ENCODE assay signal across 14 cellular contexts in the genomic region with DNA sequence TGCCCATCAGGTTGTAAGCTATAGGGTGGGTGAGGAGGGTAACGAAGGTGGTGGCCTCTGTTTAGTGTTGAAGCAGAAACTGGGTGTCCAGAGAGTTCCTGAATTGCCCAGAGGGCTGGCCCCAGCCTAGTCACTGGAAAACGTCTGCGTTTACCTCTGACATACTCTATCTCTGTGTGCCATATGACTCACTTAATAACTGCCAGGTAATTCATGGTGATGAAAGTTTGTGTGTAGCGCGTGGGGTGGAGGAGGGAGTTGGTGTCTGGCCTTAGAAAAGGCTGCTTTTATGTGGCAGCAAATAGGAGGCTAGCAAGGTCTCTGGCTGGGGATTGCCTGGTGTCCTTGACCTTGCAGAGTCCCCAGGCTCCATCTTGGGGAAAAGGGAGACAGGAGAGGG. TPM values are rescaled to one million over a fixed set of nuclear protein-coding genes. Genes with fewer than 3 reads are reported as not detected.
DNase-seq lines count a peak whose midpoint lies in the region; ATAC-seq and TF ChIP-seq lines count a peak whose summit lies in the region.
"Had no signal": no experiment of that assay in that cellular context is flagged by ENCODE, and none has a peak within 500 bp of the region (broad histone marks: within the 10 kb centered on the region; RNA-seq: fewer than 3 reads in every experiment).

No MANE protein-coding gene starts in this region.

- intact Hi-C loops in left ventricle myocardium inferior (cut with micrococcal nuclease) = no loop called here

- H2AFZ ChIP-seq in smooth muscle cell (ENCODE audit: low read depth) = no peak overlapping the region

- TF ChIP-seq CTCF in left ventricle myocardium inferior (IDR thresholded peaks at IDR 0.05; ENCODE audit: borderline replicate concordance) (no peak), smooth muscle cell (IDR thresholded peaks at IDR 0.05; ENCODE audit: borderline replicate concordance, insufficient read depth, poor library complexity, severe bottlenecking) (no peak)

- H4K20me1 ChIP-seq in smooth muscle cell (ENCODE audit: low read depth) = no peaks in the 10 kb centered on the region

- H3K27ac ChIP-seq in left ventricle myocardium inferior (replicated peaks) (peak overlapping the region; percentile 86), smooth muscle cell (ENCODE audit: low read depth) (peak overlapping the region; percentile 86)
- H3K27ac ChIP-seq: vagina had no signal

- H3K27me3 ChIP-seq in left ventricle myocardium inferior (ENCODE audit: low read depth) (peaks cover 13% of the 10 kb centered on the region), smooth muscle cell (ENCODE audit: low read depth) (peaks cover 40% of the 10 kb centered on the region)
- H3K27me3 ChIP-seq: vagina had no signal

- H3K79me2 ChIP-seq in smooth muscle cell (ENCODE audit: low read depth) = no peaks in the 10 kb centered on the region

- ATAC-seq in SK-N-SH treated with all-trans-retinoic acid at 6 μM for 48 hours (peak; percentile 39; the same call in 1 of the 3 replicates), HG03354 (IDR thresholded peaks at IDR 0.05; ENCODE audit: poor library complexity, severe bottlenecking, unreplicated experiment) (no peak)
- ATAC-seq: Panc1 had no signal

- no peak overlapping the region for H3K4me2 ChIP-seq in smooth muscle cell

- H3K9ac ChIP-seq in smooth muscle cell (ENCODE audit: low read depth) = peak overlapping the region; percentile 69

- peaks cover 18% of the 10 kb centered on the region for H3K4me1 ChIP-seq in left ventricle myocardium inferior
- no peaks in the 10 kb centered on the region for H3K4me1 ChIP-seq in smooth muscle cell (ENCODE audit: low read depth)
- H3K4me1 ChIP-seq: vagina had no signal

- H3K36me3 ChIP-seq in left ventricle myocardium inferior = no peaks in the 10 kb centered on the region
- H3K36me3 ChIP-seq in smooth muscle cell (ENCODE audit: low read depth) = no peaks in the 10 kb centered on the region
- H3K36me3 ChIP-seq: vagina had no signal

- WGBS in smooth muscle cell (ENCODE audit: low lambda C conversion rate) = 61% methylated on average over 5 of the region's 5 CpGs

- DNase-seq in NCI-H1930 (lab: John Stamatoyannopoulos, UW) = peak; percentile 70 to 85
- peak; percentile 26 for DNase-seq in left ventricle myocardium inferior
- no peak for DNase-seq in smooth muscle cell (lab: John Stamatoyannopoulos, UW; ENCODE audit: unreplicated experiment)
- no peak for DNase-seq in HK-2 (ENCODE audit: unreplicated experiment)
- DNase-seq in stimulated activated CD8-positive, alpha-beta memory T cell treated with anti-CD3 and anti-CD28 coated beads, Interleukin-4, amount 100 ng/mL, for 48 hours = no peak
- DNase-seq: activated CD4-positive, alpha-beta T cell treated with anti-CD3 and anti-CD28 coated beads, Interleukin-2, amount 10 ng/mL, durations not matched to agents 24 days and 14 days; activated CD8-positive, alpha-beta memory T cell treated with anti-CD3 and anti-CD28 coated beads, Interleukin-2, amount 50 U/mL, for 4 hours; aorta; EL; foreskin fibroblast had no signal

- no peaks in the 10 kb centered on the region for H3F3A ChIP-seq in smooth muscle cell (ENCODE audit: low read depth)

- H3K9me3 ChIP-seq in left ventricle myocardium inferior (replicated peaks) = no peaks in the 10 kb centered on the region
- no peaks in the 10 kb centered on the region for H3K9me3 ChIP-seq in smooth muscle cell (replicated peaks; ENCODE audit: low read depth)
- H3K9me3 ChIP-seq: vagina had no signal

- H3K4me3 ChIP-seq in left ventricle myocardium inferior (no peak overlapping the region), smooth muscle cell (no peak overlapping the region)
- H3K4me3 ChIP-seq: vagina had no signal

TF ChIP-seq in SK-N-SH treated with all-trans-retinoic acid at 6 μM for 48 hours, 23 proteins besides CTCF, POLR2A, EP300 and RAD21:
- TF ChIP-seq TOX (CRISPR knock-in tag; IDR thresholded peaks at IDR 0.05; ENCODE audit: borderline replicate concordance) = no peak
- TF ChIP-seq, protein P1, sequence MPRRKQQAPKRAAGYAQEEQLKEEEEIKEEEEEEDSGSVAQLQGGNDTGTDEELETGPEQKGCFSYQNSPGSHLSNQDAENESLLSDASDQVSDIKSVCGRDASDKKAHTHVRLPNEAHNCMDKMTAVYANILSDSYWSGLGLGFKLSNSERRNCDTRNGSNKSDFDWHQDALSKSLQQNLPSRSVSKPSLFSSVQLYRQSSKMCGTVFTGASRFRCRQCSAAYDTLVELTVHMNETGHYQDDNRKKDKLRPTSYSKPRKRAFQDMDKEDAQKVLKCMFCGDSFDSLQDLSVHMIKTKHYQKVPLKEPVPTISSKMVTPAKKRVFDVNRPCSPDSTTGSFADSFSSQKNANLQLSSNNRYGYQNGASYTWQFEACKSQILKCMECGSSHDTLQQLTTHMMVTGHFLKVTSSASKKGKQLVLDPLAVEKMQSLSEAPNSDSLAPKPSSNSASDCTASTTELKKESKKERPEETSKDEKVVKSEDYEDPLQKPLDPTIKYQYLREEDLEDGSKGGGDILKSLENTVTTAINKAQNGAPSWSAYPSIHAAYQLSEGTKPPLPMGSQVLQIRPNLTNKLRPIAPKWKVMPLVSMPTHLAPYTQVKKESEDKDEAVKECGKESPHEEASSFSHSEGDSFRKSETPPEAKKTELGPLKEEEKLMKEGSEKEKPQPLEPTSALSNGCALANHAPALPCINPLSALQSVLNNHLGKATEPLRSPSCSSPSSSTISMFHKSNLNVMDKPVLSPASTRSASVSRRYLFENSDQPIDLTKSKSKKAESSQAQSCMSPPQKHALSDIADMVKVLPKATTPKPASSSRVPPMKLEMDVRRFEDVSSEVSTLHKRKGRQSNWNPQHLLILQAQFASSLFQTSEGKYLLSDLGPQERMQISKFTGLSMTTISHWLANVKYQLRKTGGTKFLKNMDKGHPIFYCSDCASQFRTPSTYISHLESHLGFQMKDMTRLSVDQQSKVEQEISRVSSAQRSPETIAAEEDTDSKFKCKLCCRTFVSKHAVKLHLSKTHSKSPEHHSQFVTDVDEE (CRISPR knock-in tag; IDR thresholded peaks at IDR 0.05) = peak; percentile 69; the same call in 1 of the 2 replicates
- TF ChIP-seq, protein P2, sequence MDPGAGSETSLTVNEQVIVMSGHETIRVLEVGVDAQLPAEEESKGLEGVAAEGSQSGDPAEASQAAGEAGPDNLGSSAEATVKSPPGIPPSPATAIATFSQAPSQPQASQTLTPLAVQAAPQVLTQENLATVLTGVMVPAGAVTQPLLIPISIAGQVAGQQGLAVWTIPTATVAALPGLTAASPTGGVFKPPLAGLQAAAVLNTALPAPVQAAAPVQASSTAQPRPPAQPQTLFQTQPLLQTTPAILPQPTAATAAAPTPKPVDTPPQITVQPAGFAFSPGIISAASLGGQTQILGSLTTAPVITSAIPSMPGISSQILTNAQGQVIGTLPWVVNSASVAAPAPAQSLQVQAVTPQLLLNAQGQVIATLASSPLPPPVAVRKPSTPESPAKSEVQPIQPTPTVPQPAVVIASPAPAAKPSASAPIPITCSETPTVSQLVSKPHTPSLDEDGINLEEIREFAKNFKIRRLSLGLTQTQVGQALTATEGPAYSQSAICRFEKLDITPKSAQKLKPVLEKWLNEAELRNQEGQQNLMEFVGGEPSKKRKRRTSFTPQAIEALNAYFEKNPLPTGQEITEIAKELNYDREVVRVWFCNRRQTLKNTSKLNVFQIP (CRISPR knock-in tag; IDR thresholded peaks at IDR 0.05; ENCODE audit: borderline replicate concordance, low read depth) = no peak
- TF ChIP-seq GLIS3 (CRISPR knock-in tag; IDR thresholded peaks at IDR 0.05) = no peak
- TF ChIP-seq ZFP3 (CRISPR knock-in tag; IDR thresholded peaks at IDR 0.05) = no peak
- TF ChIP-seq TCF4 (CRISPR knock-in tag; IDR thresholded peaks at IDR 0.05; ENCODE audit: borderline replicate concordance) = peak; percentile 82
- TF ChIP-seq, protein P3, sequence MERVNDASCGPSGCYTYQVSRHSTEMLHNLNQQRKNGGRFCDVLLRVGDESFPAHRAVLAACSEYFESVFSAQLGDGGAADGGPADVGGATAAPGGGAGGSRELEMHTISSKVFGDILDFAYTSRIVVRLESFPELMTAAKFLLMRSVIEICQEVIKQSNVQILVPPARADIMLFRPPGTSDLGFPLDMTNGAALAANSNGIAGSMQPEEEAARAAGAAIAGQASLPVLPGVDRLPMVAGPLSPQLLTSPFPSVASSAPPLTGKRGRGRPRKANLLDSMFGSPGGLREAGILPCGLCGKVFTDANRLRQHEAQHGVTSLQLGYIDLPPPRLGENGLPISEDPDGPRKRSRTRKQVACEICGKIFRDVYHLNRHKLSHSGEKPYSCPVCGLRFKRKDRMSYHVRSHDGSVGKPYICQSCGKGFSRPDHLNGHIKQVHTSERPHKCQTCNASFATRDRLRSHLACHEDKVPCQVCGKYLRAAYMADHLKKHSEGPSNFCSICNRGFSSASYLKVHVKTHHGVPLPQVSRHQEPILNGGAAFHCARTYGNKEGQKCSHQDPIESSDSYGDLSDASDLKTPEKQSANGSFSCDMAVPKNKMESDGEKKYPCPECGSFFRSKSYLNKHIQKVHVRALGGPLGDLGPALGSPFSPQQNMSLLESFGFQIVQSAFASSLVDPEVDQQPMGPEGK (CRISPR knock-in tag; IDR thresholded peaks at IDR 0.05; ENCODE audit: borderline replicate concordance) = no peak
- TF ChIP-seq ARNTL (CRISPR knock-in tag; IDR thresholded peaks at IDR 0.05; ENCODE audit: borderline replicate concordance, low read depth) = peak; percentile 21; the same call in 1 of the 2 replicates
- no peak for TF ChIP-seq CSDC2 (CRISPR knock-in tag; IDR thresholded peaks at IDR 0.05)
- 0 out of 2 replicates have a peak, but pooled peaks have one; percentile 20 for TF ChIP-seq ZNF8 (CRISPR knock-in tag; IDR thresholded peaks at IDR 0.05)
- no peak for TF ChIP-seq ZNF565 (CRISPR knock-in tag; conservative IDR thresholded peaks at IDR 0.05; ENCODE audit: low read depth)

RNA-seq across cellular contexts. Expression of a gene that starts 47.3 kb away (rescaled TPM):
- total RNA-seq in left ventricle myocardium inferior (0.08 TPM), smooth muscle cell (not detected in 2 replicates)
- polyA plus RNA-seq in smooth muscle cell = not detected in 2 replicates
- total RNA-seq: activated CD4-positive, alpha-beta T cell treated with anti-CD3 and anti-CD28 coated beads, Interleukin-2, amount 10 ng/mL, durations not matched to agents 24 days and 14 days; aorta; vagina had no signal
- polyA plus RNA-seq: aorta had no signal

Comparison
In these comparisons a context has a peak if more than half of its experiments do, and no peak if none do; other contexts are left out.
1. DNase-seq: peak in NCI-H1930 (2 of 2) and left ventricle myocardium inferior (single experiment); none in smooth muscle cell (single experiment), HK-2 (single experiment) and stimulated activated CD8-positive, alpha-beta memory T cell treated with anti-CD3 and anti-CD28 coated beads, Interleukin-4, amount 100 ng/mL, for 48 hours (single experiment).